Comparison of ENCODE assay signal across 1 cellular context in genomic region chr19:48113190-48113917, GRCh38.
TF ChIP-seq lines count a peak whose summit lies in the region.

No MANE protein-coding gene starts in this region.

TF ChIP-seq in GM12878, 131 proteins besides CTCF, POLR2A, EP300 and RAD21:
- TF ChIP-seq BCL3 (IDR thresholded peaks at IDR 0.05; ENCODE audit: borderline replicate concordance, insufficient read depth, low read depth, low read length, poor library complexity, severe bottlenecking): peak; percentile 97
- TF ChIP-seq NFYA (IDR thresholded peaks at IDR 0.05; ENCODE audit: borderline replicate concordance, low read depth, low read length): no peak
- TF ChIP-seq, protein P1, sequence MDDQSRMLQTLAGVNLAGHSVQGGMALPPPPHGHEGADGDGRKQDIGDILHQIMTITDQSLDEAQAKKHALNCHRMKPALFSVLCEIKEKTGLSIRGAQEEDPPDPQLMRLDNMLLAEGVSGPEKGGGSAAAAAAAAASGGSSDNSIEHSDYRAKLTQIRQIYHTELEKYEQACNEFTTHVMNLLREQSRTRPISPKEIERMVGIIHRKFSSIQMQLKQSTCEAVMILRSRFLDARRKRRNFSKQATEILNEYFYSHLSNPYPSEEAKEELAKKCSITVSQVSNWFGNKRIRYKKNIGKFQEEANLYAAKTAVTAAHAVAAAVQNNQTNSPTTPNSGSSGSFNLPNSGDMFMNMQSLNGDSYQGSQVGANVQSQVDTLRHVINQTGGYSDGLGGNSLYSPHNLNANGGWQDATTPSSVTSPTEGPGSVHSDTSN (IDR thresholded peaks at IDR 0.05; ENCODE audit: insufficient replicate concordance, low read depth, low read length): peak; percentile 65
